ENCODE assay signal across 14 cellular contexts in genomic region chr7:79668292-79668691, GRCh38.
DNase-seq lines count a peak whose midpoint lies in the region; TF ChIP-seq lines count a peak whose summit lies in the region.
"Had no signal": no experiment of that assay in that cellular context is flagged by ENCODE, and none has a peak within 500 bp of the region (broad histone marks: within the 10 kb centered on the region; RNA-seq: fewer than 3 reads in every experiment).

No MANE protein-coding gene starts in this region.

- H4K8ac ChIP-seq in neuronal stem cell (ENCODE audit: low read depth, low read length), result no peak overlapping the region

- H3K4me3 Mint-ChIP-seq in mesothelial cell of epicardium, result no peak overlapping the region
- H3K4me3 Mint-ChIP-seq: CD8-positive, alpha-beta memory T cell had no signal

- H4K20me1 ChIP-seq in smooth muscle cell (ENCODE audit: low read depth), result no peaks in the 10 kb centered on the region

- DNase-seq in M059J (ENCODE audit: low read depth) (peak; percentile 12), choroid plexus epithelial cell (ENCODE audit: low read depth) (peak; percentile 48), mesothelial cell of epicardium (ENCODE audit: low spot score in 2 of 2, unreplicated experiment in 2 of 2) (no peak), T-helper 2 cell (no peak), NCI-H510A (lab: John Stamatoyannopoulos, UW) (no peak), smooth muscle cell (lab: John Stamatoyannopoulos, UW; ENCODE audit: unreplicated experiment) (no peak), neuronal stem cell (ENCODE audit: low spot score) (no peak)
- DNase-seq: Caco-2; CD8-positive, alpha-beta memory T cell; DND-41; GF-D8; IMR-90 had no signal

- no peaks in the 10 kb centered on the region for H3K36me3 ChIP-seq in smooth muscle cell (ENCODE audit: low read depth)
- H3K36me3 ChIP-seq in neuronal stem cell (replicated peaks in 1 of 2; ENCODE audit: control insufficient read depth in 2 of 2, insufficient read depth in 2 of 2, low read length in 2 of 2), result no peaks in the 10 kb centered on the region

- WGBS in smooth muscle cell (ENCODE audit: low lambda C conversion rate), result 75% methylated on average over 3 of the region's 3 CpGs
- no CpG with 5 or more reads among the region's 3 CpGs for WGBS in neuronal stem cell (ENCODE audit: extremely low coverage in 2 of 2, insufficient read length in 2 of 2, insufficient replicate concordance in 1 of 2), 2 donors

- H4K91ac ChIP-seq in neuronal stem cell (ENCODE audit: low read depth, low read length, poor library complexity), result no peak overlapping the region

- H3K4me1 Mint-ChIP-seq in mesothelial cell of epicardium, result peaks cover 15% of the 10 kb centered on the region
- H3K4me1 Mint-ChIP-seq: CD8-positive, alpha-beta memory T cell had no signal

- H3K9ac ChIP-seq in smooth muscle cell (ENCODE audit: low read depth) (no peak overlapping the region), neuronal stem cell (ENCODE audit: low read depth, low read length, poor library complexity) (no peak overlapping the region)

- H3K9me3 ChIP-seq in smooth muscle cell (replicated peaks; ENCODE audit: low read depth), result no peaks in the 10 kb centered on the region
- peaks cover 0 to 3% of the 10 kb centered on the region in 2 donors for H3K9me3 ChIP-seq in neuronal stem cell (replicated peaks in 1 of 2; ENCODE audit: control insufficient read depth in 2 of 2, insufficient read depth in 1 of 2, low read depth in 1 of 2, low read length in 2 of 2)
- H3K9me3 ChIP-seq: A549, Caco-2 had no signal

- H2BK15ac ChIP-seq in neuronal stem cell (ENCODE audit: low read length), result no peak overlapping the region

- H3K4me1 ChIP-seq in smooth muscle cell (ENCODE audit: low read depth) (no peaks in the 10 kb centered on the region), neuronal stem cell (ENCODE audit: control insufficient read depth in 2 of 2, insufficient read depth in 1 of 2, low read depth in 1 of 2, low read length in 2 of 2) (no peaks in the 10 kb centered on the region)
- H3K4me1 ChIP-seq: A549, Caco-2 had no signal

- H3K27me3 ChIP-seq in smooth muscle cell (ENCODE audit: low read depth), result no peaks in the 10 kb centered on the region
- no peaks in the 10 kb centered on the region for H3K27me3 ChIP-seq in neuronal stem cell (ENCODE audit: control insufficient read depth in 3 of 3, insufficient read depth in 3 of 3, low read depth in 1 of 3, low read length in 3 of 3)

- H3K4ac ChIP-seq in neuronal stem cell (ENCODE audit: low read length), result no peak overlapping the region

- H3K27me3 Mint-ChIP-seq in mesothelial cell of epicardium (ENCODE audit: low read depth), result no peaks in the 10 kb centered on the region

- peak overlapping the region; percentile 81 for H3K27ac Mint-ChIP-seq in mesothelial cell of epicardium
- H3K27ac Mint-ChIP-seq: CD8-positive, alpha-beta memory T cell had no signal

- H3F3A ChIP-seq in smooth muscle cell (ENCODE audit: low read depth), result no peaks in the 10 kb centered on the region

- no peak overlapping the region for H2BK120ac ChIP-seq in neuronal stem cell (ENCODE audit: low read depth, low read length)

- no peak overlapping the region for H3K14ac ChIP-seq in neuronal stem cell (ENCODE audit: low read length)

- H3K27ac ChIP-seq in smooth muscle cell (ENCODE audit: low read depth) (no peak overlapping the region), neuronal stem cell (replicated peaks; ENCODE audit: low read length) (no peak overlapping the region)
- H3K27ac ChIP-seq: A549, HL-60 had no signal

- no peak overlapping the region for H2BK5ac ChIP-seq in neuronal stem cell (ENCODE audit: low read length)

- no peak overlapping the region for H2AFZ ChIP-seq in smooth muscle cell (ENCODE audit: low read depth)
- H2AFZ ChIP-seq in neuronal stem cell (ENCODE audit: low read length), result no peak overlapping the region

- H3K4me2 ChIP-seq in smooth muscle cell (no peak overlapping the region), neuronal stem cell (ENCODE audit: insufficient read depth, low read length, poor library complexity, severe bottlenecking) (no peak overlapping the region)
- H3K4me2 ChIP-seq: A549 had no signal

- no peak overlapping the region for H3K4me3 ChIP-seq in choroid plexus epithelial cell (ENCODE audit: low read depth, low read length)
- H3K4me3 ChIP-seq in smooth muscle cell, result no peak overlapping the region
- no peak overlapping the region for H3K4me3 ChIP-seq in neuronal stem cell (ENCODE audit: low read length in 2 of 2)
- H3K4me3 ChIP-seq: A549 had no signal

- no peak overlapping the region for H3K23ac ChIP-seq in neuronal stem cell (ENCODE audit: low read depth, low read length, poor library complexity)

- H2BK12ac ChIP-seq in neuronal stem cell (ENCODE audit: low read length), result no peak overlapping the region

- peaks cover 10% of the 10 kb centered on the region for H3K9me3 Mint-ChIP-seq in mesothelial cell of epicardium

- H3K79me1 ChIP-seq in neuronal stem cell (ENCODE audit: low read depth, low read length), result no peaks in the 10 kb centered on the region

- no peak overlapping the region for H2AK5ac ChIP-seq in neuronal stem cell (ENCODE audit: low read depth, low read length)

- no peak for TF ChIP-seq CTCF in choroid plexus epithelial cell (conservative IDR thresholded peaks at IDR 0.05; ENCODE audit: low read depth, low read length)
- TF ChIP-seq CTCF in mesothelial cell of epicardium (IDR thresholded peaks at IDR 0.05; ENCODE audit: unreplicated experiment), result no peak
- no peak for TF ChIP-seq CTCF in smooth muscle cell (IDR thresholded peaks at IDR 0.05; ENCODE audit: borderline replicate concordance, insufficient read depth, poor library complexity, severe bottlenecking)

- no peaks in the 10 kb centered on the region for H3K36me3 Mint-ChIP-seq in mesothelial cell of epicardium
- H3K36me3 Mint-ChIP-seq: CD8-positive, alpha-beta memory T cell had no signal

- H3K18ac ChIP-seq in neuronal stem cell (ENCODE audit: low read length), result no peak overlapping the region

- no peaks in the 10 kb centered on the region for H3K79me2 ChIP-seq in smooth muscle cell (ENCODE audit: low read depth)

Comparison
In these comparisons a context has a peak if more than half of its experiments do, and no peak if none do; other contexts are left out.
1. DNase-seq: peak in M059J (single experiment) and choroid plexus epithelial cell (single experiment); none in mesothelial cell of epicardium (0 of 2), T-helper 2 cell (0 of 5), NCI-H510A (single experiment), smooth muscle cell (single experiment) and neuronal stem cell (single experiment).